Comparison of ENCODE assay signal across 8 cellular contexts in genomic region chr16:68980695-68981315, GRCh38.
"Had no signal": no experiment of that assay in that cellular context is flagged by ENCODE, and none has a peak within 500 bp of the region (broad histone marks: within the 10 kb centered on the region; RNA-seq: fewer than 3 reads in every experiment).

No MANE protein-coding gene starts in this region.

- ATAC-seq: GM23338, K562 had no signal

- H3K4me3 ChIP-seq: GM23338, K562 had no signal

- H2AFZ ChIP-seq: GM23338 had no signal

- FAIRE-seq: H1, H54, HTR-8/SVneo, K562 had no signal

- H3K4me2 ChIP-seq: GM23338 had no signal

- DNase-seq: H9, HCEC 1CT, IMR-90 had no signal
